In genomic region chr2:65842104-65842503, GRCh38 we compare ENCODE assay signal across 7 cellular contexts.
"Had no signal": no experiment of that assay in that cellular context is flagged by ENCODE, and none has a peak within 500 bp of the region (broad histone marks: within the 10 kb centered on the region; RNA-seq: fewer than 3 reads in every experiment).

No MANE protein-coding gene starts in this region.

- H3K9me3 ChIP-seq: HAP-1 had no signal

- H3K4me1 ChIP-seq: HAP-1 had no signal

- H3K4me1 Mint-ChIP-seq: IgD-negative memory B cell had no signal

- H3K27ac ChIP-seq: GM23248 had no signal

- ATAC-seq: HCT116 had no signal

- H3K36me3 Mint-ChIP-seq: IgD-negative memory B cell had no signal

- H3K4me3 ChIP-seq: GM23248, HAP-1 had no signal

- DNase-seq: GM23248, GOT3, H7, KG1 had no signal

- H3K4me3 Mint-ChIP-seq: IgD-negative memory B cell had no signal

- H3K9ac ChIP-seq: GM23248 had no signal

- H3K27ac Mint-ChIP-seq: IgD-negative memory B cell had no signal

- H3K36me3 ChIP-seq: HAP-1 had no signal
